In genomic region chr9:133142657-133143592, GRCh38 we compare ENCODE assay signal across 1 cellular context.
TF ChIP-seq lines count a peak whose summit lies in the region.

No MANE protein-coding gene starts in this region.

TF ChIP-seq in IMR-90, 13 proteins besides CTCF, POLR2A, EP300 and RAD21:
- TF ChIP-seq RFX5 (IDR thresholded peaks at IDR 0.05; ENCODE audit: low read depth, low read length), result no peak
- TF ChIP-seq BHLHE40 (IDR thresholded peaks at IDR 0.05; ENCODE audit: low read depth, low read length), result no peak
- no peak for TF ChIP-seq CHD1 (IDR thresholded peaks at IDR 0.05; ENCODE audit: low read depth, low read length)
- no peak for TF ChIP-seq FOS (IDR thresholded peaks at IDR 0.05; ENCODE audit: low read depth, low read length)
- no peak for TF ChIP-seq MXI1 (IDR thresholded peaks at IDR 0.05; ENCODE audit: borderline replicate concordance, low read depth, low read length)
- TF ChIP-seq RCOR1 (IDR thresholded peaks at IDR 0.05; ENCODE audit: insufficient replicate concordance, low read length), result no peak
- TF ChIP-seq CEBPB (IDR thresholded peaks at IDR 0.05; ENCODE audit: low read depth, low read length), result no peak
- no peak for TF ChIP-seq MAFK (IDR thresholded peaks at IDR 0.05; ENCODE audit: low read depth, low read length)
- no peak for TF ChIP-seq NFE2L2 (IDR thresholded peaks at IDR 0.05; ENCODE audit: low read depth, low read length)
- no peak for TF ChIP-seq SMC3 (IDR thresholded peaks at IDR 0.05; ENCODE audit: low read depth, low read length)
